8 cellular contexts compared by ENCODE assay signal in genomic region chr13:30346159-30346788, GRCh38. TPM values are rescaled to one million over a fixed set of nuclear protein-coding genes. Genes with fewer than 3 reads are reported as not detected.
A peak's percentile ranks its signal among the peaks of the same experiment; 100 is the strongest.
DNase-seq lines count a peak whose midpoint lies in the region; ATAC-seq and TF ChIP-seq lines count a peak whose summit lies in the region.

No MANE protein-coding gene starts in this region.

- no peaks in the 10 kb centered on the region for H3K9me3 ChIP-seq in naive thymus-derived CD4-positive, alpha-beta T cell (ENCODE audit: control insufficient read depth in 2 of 3, low read length in 3 of 3)

- H3K4me3 ChIP-seq in GM06990 (replicated peaks; ENCODE audit: low read depth, low read length) = no peak overlapping the region
- H3K4me3 ChIP-seq in naive thymus-derived CD4-positive, alpha-beta T cell (ENCODE audit: low read length) = peak overlapping the region; percentile 7

- no peaks in the 10 kb centered on the region for H3K27me3 Mint-ChIP-seq in activated CD8-positive, alpha-beta T cell treated with anti-CD3 and anti-CD28 coated beads for 36 hours
- H3K27me3 Mint-ChIP-seq in naive thymus-derived CD4-positive, alpha-beta T cell = peaks cover 0 to 2% (median 0%) of the 10 kb centered on the region in 5 donors

- no peaks in the 10 kb centered on the region for H3K9me3 Mint-ChIP-seq in activated CD8-positive, alpha-beta T cell treated with anti-CD3 and anti-CD28 coated beads for 36 hours
- H3K9me3 Mint-ChIP-seq in naive thymus-derived CD4-positive, alpha-beta T cell = peaks cover 0 to 9% (median 0%) of the 10 kb centered on the region in 11 donors

- peaks cover 29 to 31% of the 10 kb centered on the region in 2 donors for H3K4me1 ChIP-seq in naive thymus-derived CD4-positive, alpha-beta T cell (ENCODE audit: control insufficient read depth in 2 of 2, insufficient read depth in 2 of 2, low read length in 2 of 2)

- peak overlapping the region; percentile 22 for H3K4me3 Mint-ChIP-seq in activated CD8-positive, alpha-beta T cell treated with anti-CD3 and anti-CD28 coated beads for 36 hours
- peak overlapping the region; percentile 46 to 82 (median 75) for H3K4me3 Mint-ChIP-seq in naive thymus-derived CD4-positive, alpha-beta T cell

- no peaks in the 10 kb centered on the region for H3K27me3 ChIP-seq in GM06990 (replicated peaks; ENCODE audit: control insufficient read depth, insufficient read depth, low read length)
- H3K27me3 ChIP-seq in naive thymus-derived CD4-positive, alpha-beta T cell (ENCODE audit: control insufficient read depth in 2 of 2, insufficient read depth in 2 of 2, low read length in 2 of 2) = no peaks in the 10 kb centered on the region

- POLR2A ChIA-PET in activated CD8-positive, alpha-beta T cell treated with anti-CD3 and anti-CD28 coated beads for 36 hours (lab: Charles Lee) = interaction anchor here (1.1 to 1.7 kb wide), 4 partner anchors 10 to 231 kb away, joined by 3 to 7 read pairs (median 4); partner anchors contain the start of gene HMGB1
- POLR2A ChIA-PET in naive thymus-derived CD4-positive, alpha-beta T cell (lab: Charles Lee) = interaction anchor here (0.9 to 3.8 kb wide), 11 partner anchors 8 to 272 kb away, joined by 3 to 16 read pairs (median 5); partner anchors contain the start of genes KATNAL1 and USPL1

- peak; percentile 79 for ATAC-seq in HG03066 (IDR thresholded peaks at IDR 0.05; ENCODE audit: low read depth, unreplicated experiment)
- ATAC-seq in activated CD8-positive, alpha-beta T cell treated with anti-CD3 and anti-CD28 coated beads for 36 hours = peak; percentile 88
- peak; percentile 94 for ATAC-seq in naive thymus-derived CD4-positive, alpha-beta T cell

- H3K27ac Mint-ChIP-seq in activated CD8-positive, alpha-beta T cell treated with anti-CD3 and anti-CD28 coated beads for 36 hours = peak overlapping the region; percentile 68
- peak overlapping the region; percentile 23 to 84 (median 62) for H3K27ac Mint-ChIP-seq in naive thymus-derived CD4-positive, alpha-beta T cell

- H3K4me1 Mint-ChIP-seq in activated CD8-positive, alpha-beta T cell treated with anti-CD3 and anti-CD28 coated beads for 36 hours (ENCODE audit: low read depth) = peaks cover 33% of the 10 kb centered on the region
- H3K4me1 Mint-ChIP-seq in naive thymus-derived CD4-positive, alpha-beta T cell = peaks cover 35 to 60% (median 48%) of the 10 kb centered on the region in 7 donors

- DNase-seq in GM06990 (ENCODE audit: extremely low read depth, insufficient read length) (peak; percentile 37), cerebellar nuclear complex (lab: John Stamatoyannopoulos, UW) (no peak), GM10266 (ENCODE audit: extremely low spot score) (no peak), C1 segment of cervical spinal cord (lab: John Stamatoyannopoulos, UW) (no peak), anterior cingulate cortex (lab: John Stamatoyannopoulos, UW) (no peak)
- DNase-seq in activated CD8-positive, alpha-beta T cell treated with anti-CD3 and anti-CD28 coated beads for 36 hours = peak; percentile 81
- peak in 7 of 9 donors; percentile 59 to 86 (median 73) for DNase-seq in naive thymus-derived CD4-positive, alpha-beta T cell

- H3K27ac ChIP-seq in naive thymus-derived CD4-positive, alpha-beta T cell (ENCODE audit: low read depth, low read length) = no peak overlapping the region

- no peaks in the 10 kb centered on the region for H3K36me3 ChIP-seq in GM06990 (ENCODE audit: control insufficient read depth, insufficient read depth, low read length)
- H3K36me3 ChIP-seq in naive thymus-derived CD4-positive, alpha-beta T cell (ENCODE audit: control insufficient read depth in 2 of 3, insufficient read depth in 3 of 3, low read length in 3 of 3) = no peaks in the 10 kb centered on the region

- peaks cover 4% of the 10 kb centered on the region for H3K36me3 Mint-ChIP-seq in activated CD8-positive, alpha-beta T cell treated with anti-CD3 and anti-CD28 coated beads for 36 hours (ENCODE audit: low read depth)
- H3K36me3 Mint-ChIP-seq in naive thymus-derived CD4-positive, alpha-beta T cell = peaks cover 0 to 58% (median 6%) of the 10 kb centered on the region in 5 donors

- TF ChIP-seq CTCF in GM06990 (IDR thresholded peaks at IDR 0.05; ENCODE audit: insufficient read depth, low read length, poor library complexity, severe bottlenecking) (no peak), GM10266 (IDR thresholded peaks at IDR 0.05; ENCODE audit: control insufficient read depth, insufficient read depth, low read depth, missing control alignments) (no peak)
- no peak for TF ChIP-seq CTCF in activated CD8-positive, alpha-beta T cell treated with anti-CD3 and anti-CD28 coated beads for 36 hours (IDR thresholded peaks at IDR 0.05)

- CTCF ChIA-PET in activated CD8-positive, alpha-beta T cell treated with anti-CD3 and anti-CD28 coated beads for 36 hours (lab: Charles Lee) = interaction anchor here (1.1 to 7.4 kb wide), 4 partner anchors 9 to 214 kb away, joined by 5 to 32 read pairs (median 10); no protein-coding TSS in a partner anchor
- CTCF ChIA-PET in naive thymus-derived CD4-positive, alpha-beta T cell (lab: Charles Lee) = interaction anchor here (0.6 to 1.9 kb wide), 6 partner anchors 25 to 842 kb away, joined by 3 to 8 read pairs (median 4); no protein-coding TSS in a partner anchor

- intact Hi-C loops in activated CD8-positive, alpha-beta T cell treated with anti-CD3 and anti-CD28 coated beads for 36 hours (cut with micrococcal nuclease) = no loop called here
- intact Hi-C loops in naive thymus-derived CD4-positive, alpha-beta T cell (cut with micrococcal nuclease) = loop anchor here (1.0 to 2.0 kb wide), 8 partner anchors 13 to 213 kb away; partner anchors contain the start of gene KATNAL1 (in 1 of the 2)

RNA-seq across cellular contexts. Expression of gene KATNAL1, which starts 38.9 kb away (rescaled TPM):
- total RNA-seq in activated CD8-positive, alpha-beta T cell treated with anti-CD3 and anti-CD28 coated beads for 36 hours = 1 to 10 TPM; 8.6 to 9.0 TPM
- 10 to 100 TPM in 1 of 5 experiments, 1 to 10 TPM in 3, under 1 TPM in 1; 0.89 to 16.8 (median 4.2) TPM for total RNA-seq in naive thymus-derived CD4-positive, alpha-beta T cell
- 1 to 10 TPM in 1 of 2 donors, under 1 TPM in 1; 0.25 to 1.4 TPM for polyA plus RNA-seq in naive thymus-derived CD4-positive, alpha-beta T cell

Comparison
In these comparisons a context has a peak if more than half of its experiments do, and no peak if none do; other contexts are left out.
1. DNase-seq: peak in GM06990 (single experiment), activated CD8-positive, alpha-beta T cell treated with anti-CD3 and anti-CD28 coated beads for 36 hours (single experiment) and naive thymus-derived CD4-positive, alpha-beta T cell (7 of 9); none in cerebellar nuclear complex (0 of 2), GM10266 (single experiment), C1 segment of cervical spinal cord (0 of 14) and anterior cingulate cortex (0 of 58).
2. Peak in every context shown above with its lines, with median percentiles within 50 percentile points of each other: ATAC-seq.